Comparison of ENCODE assay signal across 25 cellular contexts in the genomic region with DNA sequence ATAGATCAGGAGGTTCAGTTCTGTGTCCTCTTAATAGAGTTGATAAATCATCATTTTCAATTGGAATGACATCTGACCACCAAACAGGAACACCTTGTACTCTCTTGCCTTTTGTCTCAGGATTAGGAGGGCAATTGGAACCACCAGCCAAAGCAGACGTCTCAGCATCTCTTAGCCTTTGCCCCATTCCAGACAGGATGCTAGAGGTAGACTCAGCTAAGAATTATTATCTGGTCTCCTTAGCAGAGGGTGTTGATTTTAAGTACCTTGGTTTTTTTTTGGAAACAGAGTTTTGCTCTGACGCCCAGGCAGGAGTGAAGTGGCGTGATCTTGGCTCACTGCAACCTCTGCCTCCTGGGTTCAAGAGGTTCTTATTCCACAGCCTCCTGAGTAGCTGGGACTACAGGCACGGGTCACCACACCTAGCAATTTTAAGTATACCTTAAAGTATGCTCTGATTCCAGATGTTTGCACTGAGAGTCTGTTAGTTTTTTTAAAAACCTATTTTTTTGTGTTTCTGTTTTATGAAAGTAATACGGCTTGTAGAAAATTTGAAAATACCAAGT.
"Had no signal": no experiment of that assay in that cellular context is flagged by ENCODE, and none has a peak within 500 bp of the region (broad histone marks: within the 10 kb centered on the region; RNA-seq: fewer than 3 reads in every experiment).

No MANE protein-coding gene starts in this region.

- H3K27me3 ChIP-seq: esophagus muscularis mucosa, gastroesophageal sphincter, heart right ventricle, upper lobe of right lung, uterus had no signal

- H3K4me3 ChIP-seq: esophagus muscularis mucosa, gastroesophageal sphincter, heart right ventricle, prostate gland, thoracic aorta, transverse colon, upper lobe of right lung, uterus had no signal

- H3K27ac ChIP-seq: esophagus muscularis mucosa, foreskin keratinocyte, gastroesophageal sphincter, prostate gland, transverse colon, upper lobe of right lung, uterus had no signal

- DNase-seq: central memory CD4-positive, alpha-beta T cell; dermis blood vessel endothelial cell; effector memory CD4-positive, alpha-beta T cell; foreskin keratinocyte; heart right ventricle; hippocampal formation; islet precursor cell; mesendoderm; midbrain; naive thymus-derived CD4-positive, alpha-beta T cell; nephron progenitor cell; nucleus accumbens; right cardiac atrium; small intestine; stimulated activated CD4-positive, alpha-beta T cell treated with anti-CD3 and anti-CD28 coated beads, Interleukin-15, amount 100 ng/mL, for 24 hours; stimulated activated CD4-positive, alpha-beta T cell treated with anti-CD3 and anti-CD28 coated beads, Interleukin-2, amount 100 ng/mL, for 48 hours; stimulated activated naive B cell treated with anti-CD40 and anti-IgM and Interleukin-4, amounts not matched to agents 10 μg/mL and 1 μg/mL and 100 μg/mL, for 72 hours; transverse colon; upper lobe of right lung; uterus had no signal

- H3K4me1 ChIP-seq: esophagus muscularis mucosa, foreskin keratinocyte, gastroesophageal sphincter, prostate gland, transverse colon, upper lobe of right lung, uterus had no signal

- H3K9me3 ChIP-seq: esophagus muscularis mucosa, gastroesophageal sphincter, heart right ventricle, prostate gland, thoracic aorta, transverse colon, upper lobe of right lung, uterus had no signal

- ATAC-seq: foreskin keratinocyte; gastroesophageal sphincter; naive thymus-derived CD4-positive, alpha-beta T cell; stimulated activated naive B cell treated with anti-CD40 and anti-IgM and Interleukin-4, amounts not matched to agents 10 μg/mL and 1 μg/mL and 100 μg/mL, for 72 hours had no signal

- FAIRE-seq: colon, small intestine had no signal

- H3K36me3 ChIP-seq: esophagus muscularis mucosa, gastroesophageal sphincter, heart right ventricle, prostate gland, thoracic aorta, transverse colon, upper lobe of right lung, uterus had no signal
